14 cellular contexts compared by ENCODE assay signal in the genomic region with DNA sequence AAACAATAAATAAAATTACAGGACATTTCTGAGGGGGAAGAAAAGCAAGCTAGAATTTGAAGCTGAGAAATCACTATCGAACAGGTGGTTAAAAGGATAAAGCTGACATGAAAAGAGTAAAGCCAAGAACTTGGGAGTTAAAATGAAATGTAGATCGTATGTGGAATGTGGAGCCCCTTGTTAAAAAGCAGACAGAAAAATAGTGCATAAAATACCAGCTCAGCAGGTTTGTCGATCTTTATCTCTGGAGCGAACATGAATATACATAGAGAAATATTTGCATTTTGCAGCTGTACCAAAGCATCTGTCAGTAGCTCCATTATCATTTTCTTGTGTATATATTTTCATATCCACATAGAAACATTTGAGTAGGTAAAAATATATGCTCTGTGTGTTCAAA.
A peak's percentile ranks its signal among the peaks of the same experiment; 100 is the strongest.
DNase-seq lines count a peak whose midpoint lies in the region; ATAC-seq and TF ChIP-seq lines count a peak whose summit lies in the region.
"Had no signal": no experiment of that assay in that cellular context is flagged by ENCODE, and none has a peak within 500 bp of the region (broad histone marks: within the 10 kb centered on the region; RNA-seq: fewer than 3 reads in every experiment).

No MANE protein-coding gene starts in this region.

- peaks cover 32% of the 10 kb centered on the region for H3K4me1 Mint-ChIP-seq in mesothelial cell of epicardium
- peaks cover 0 to 7% of the 10 kb centered on the region in 2 donors for H3K4me1 Mint-ChIP-seq in natural killer cell treated with Interleukin-12 subunit alpha and Interleukin-12 subunit beta and Interleukin-15 and Interleukin-18, amount 100 ng/mL, for 72 hours (ENCODE audit: low read depth in 2 of 2)

- no peak for ATAC-seq in natural killer cell treated with Interleukin-12 subunit alpha and Interleukin-12 subunit beta and Interleukin-15 and Interleukin-18, amount 100 ng/mL, for 72 hours

- H3K4me3 ChIP-seq in SK-N-MC: peak overlapping the region; percentile 69
- H3K4me3 ChIP-seq: BLaER1, HAP-1 had no signal

- H3K36me3 Mint-ChIP-seq in mesothelial cell of epicardium: no peaks in the 10 kb centered on the region
- no peaks in the 10 kb centered on the region for H3K36me3 Mint-ChIP-seq in natural killer cell treated with Interleukin-12 subunit alpha and Interleukin-12 subunit beta and Interleukin-15 and Interleukin-18, amount 100 ng/mL, for 72 hours
- H3K36me3 Mint-ChIP-seq: CD4-positive, alpha-beta memory T cell had no signal

- H3K4me3 Mint-ChIP-seq in mesothelial cell of epicardium: no peak overlapping the region
- no peak overlapping the region for H3K4me3 Mint-ChIP-seq in natural killer cell treated with Interleukin-12 subunit alpha and Interleukin-12 subunit beta and Interleukin-15 and Interleukin-18, amount 100 ng/mL, for 72 hours
- H3K4me3 Mint-ChIP-seq: CD4-positive, alpha-beta memory T cell had no signal

- peak; percentile 18 for DNase-seq in DMS 273 treated with DMSO at 0.1 percent for 48 hours (lab: John Stamatoyannopoulos, UW)
- DNase-seq in NCI-H1048 (lab: John Stamatoyannopoulos, UW): peak; percentile 87
- DNase-seq in SK-N-MC (ENCODE audit: low read depth, low spot score): peak; percentile 44
- no peak for DNase-seq in mesothelial cell of epicardium (ENCODE audit: low spot score in 2 of 2, unreplicated experiment in 2 of 2)
- no peak for DNase-seq in CD1c-positive myeloid dendritic cell (ENCODE audit: extremely low spot score)
- DNase-seq in SKM-1 (lab: John Stamatoyannopoulos, UW; ENCODE audit: unreplicated experiment): no peak
- DNase-seq in natural killer cell treated with Interleukin-12 subunit alpha and Interleukin-12 subunit beta and Interleukin-15 and Interleukin-18, amount 100 ng/mL, for 72 hours (ENCODE audit: low spot score): no peak
- DNase-seq: AML-193; CD4-positive, alpha-beta memory T cell; DMS53; GF-D8; Karpas-422 had no signal

- H3K36me3 ChIP-seq in SK-N-MC (ENCODE audit: insufficient read depth, low read length): no peaks in the 10 kb centered on the region
- H3K36me3 ChIP-seq: BLaER1, HAP-1 had no signal

- H3K9me3 ChIP-seq in SK-N-MC (ENCODE audit: low read depth, low read length): no peaks in the 10 kb centered on the region
- H3K9me3 ChIP-seq: BLaER1, HAP-1 had no signal

- no peaks in the 10 kb centered on the region for H3K9me3 Mint-ChIP-seq in mesothelial cell of epicardium
- no peaks in the 10 kb centered on the region for H3K9me3 Mint-ChIP-seq in natural killer cell treated with Interleukin-12 subunit alpha and Interleukin-12 subunit beta and Interleukin-15 and Interleukin-18, amount 100 ng/mL, for 72 hours

- H3K27ac Mint-ChIP-seq in mesothelial cell of epicardium: peak overlapping the region; percentile 77
- H3K27ac Mint-ChIP-seq in natural killer cell treated with Interleukin-12 subunit alpha and Interleukin-12 subunit beta and Interleukin-15 and Interleukin-18, amount 100 ng/mL, for 72 hours: no peak overlapping the region
- H3K27ac Mint-ChIP-seq: CD4-positive, alpha-beta memory T cell had no signal

- TF ChIP-seq CTCF in mesothelial cell of epicardium (IDR thresholded peaks at IDR 0.05; ENCODE audit: unreplicated experiment): no peak

- H3K9ac ChIP-seq in SK-N-MC (ENCODE audit: insufficient read length): no peak overlapping the region
- H3K9ac ChIP-seq: BLaER1 had no signal

- H3K27ac ChIP-seq in SK-N-MC: peak overlapping the region; percentile 66; the same call in 1 of the 2 replicates
- H3K27ac ChIP-seq: BLaER1 had no signal

- no peaks in the 10 kb centered on the region for H3K27me3 Mint-ChIP-seq in mesothelial cell of epicardium (ENCODE audit: low read depth)
- H3K27me3 Mint-ChIP-seq in natural killer cell treated with Interleukin-12 subunit alpha and Interleukin-12 subunit beta and Interleukin-15 and Interleukin-18, amount 100 ng/mL, for 72 hours: peaks cover 12 to 31% of the 10 kb centered on the region in 2 donors

Comparison
In these comparisons a context has a peak if more than half of its experiments do, and no peak if none do; other contexts are left out.
1. DNase-seq: peak in DMS 273 treated with DMSO at 0.1 percent for 48 hours (single experiment), NCI-H1048 (single experiment) and SK-N-MC (single experiment); none in mesothelial cell of epicardium (0 of 2), CD1c-positive myeloid dendritic cell (single experiment), SKM-1 (single experiment) and natural killer cell treated with Interleukin-12 subunit alpha and Interleukin-12 subunit beta and Interleukin-15 and Interleukin-18, amount 100 ng/mL, for 72 hours (single experiment).